Comparison of ENCODE assay signal across 15 cellular contexts in the genomic region with DNA sequence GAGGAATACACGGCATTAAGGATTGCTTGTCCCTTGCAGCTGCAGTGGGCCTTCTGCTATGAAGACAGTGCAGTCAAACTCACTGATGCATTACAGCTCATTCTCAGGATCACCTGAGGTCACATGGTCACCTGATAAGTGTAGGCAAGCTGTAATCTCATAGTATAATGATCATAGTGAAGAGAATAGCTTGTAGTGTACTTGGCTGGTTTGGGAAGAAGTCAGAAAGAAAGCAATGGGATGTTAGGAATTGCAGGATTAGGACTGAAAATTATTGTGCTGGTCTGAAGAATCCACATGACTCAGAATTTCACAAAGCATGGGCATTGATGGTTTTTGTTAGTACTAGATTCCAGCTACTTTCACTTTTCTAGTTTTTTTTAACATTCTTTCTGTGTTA.
A peak's percentile ranks its signal among the peaks of the same experiment; 100 is the strongest.
DNase-seq lines count a peak whose midpoint lies in the region; ATAC-seq and TF ChIP-seq lines count a peak whose summit lies in the region.
"Had no signal": no experiment of that assay in that cellular context is flagged by ENCODE, and none has a peak within 500 bp of the region (broad histone marks: within the 10 kb centered on the region; RNA-seq: fewer than 3 reads in every experiment).

No MANE protein-coding gene starts in this region.

- TF ChIP-seq CTCF in tibial nerve (IDR thresholded peaks at IDR 0.05), result no peak

- no peaks in the 10 kb centered on the region for H3K36me3 ChIP-seq in tibial nerve
- H3K36me3 ChIP-seq: SJSA1 had no signal

- no peak overlapping the region for H3K4me3 ChIP-seq in tibial nerve
- H3K4me3 ChIP-seq: SJSA1 had no signal

- H3K9me3 ChIP-seq in tibial nerve, result no peaks in the 10 kb centered on the region
- H3K9me3 ChIP-seq: SJSA1 had no signal

- H3K4me1 ChIP-seq in tibial nerve, result peaks cover 0 to 96% (median 28%) of the 10 kb centered on the region in 4 donors

- no peaks in the 10 kb centered on the region for H3K27me3 ChIP-seq in tibial nerve
- H3K27me3 ChIP-seq: SJSA1 had no signal

- TF ChIP-seq EP300 in tibial nerve (IDR thresholded peaks at IDR 0.05), result no peak

- H3K27ac ChIP-seq in tibial nerve, result peak overlapping the region in 3 of 4 donors; percentile 21 to 73 (median 35)
- H3K27ac ChIP-seq: SJSA1 had no signal

- no peak for TF ChIP-seq POLR2A in tibial nerve (IDR thresholded peaks at IDR 0.05)

- DNase-seq in NCI-H345 (lab: John Stamatoyannopoulos, UW) (peak; percentile 6), NCI-H345 treated with DMSO at 0.1 percent for 48 hours (lab: John Stamatoyannopoulos, UW; ENCODE audit: unreplicated experiment) (no peak), fibroblast of peridontal ligament (ENCODE audit: extremely low read depth) (peak; percentile 71), tibial nerve (ENCODE audit: low spot score in 2 of 2) (no peak), medulla oblongata (ENCODE audit: extremely low spot score) (no peak)
- DNase-seq: activated CD8-positive, alpha-beta T cell treated with anti-CD3 and anti-CD28 coated beads, Interleukin-2, amount 10 ng/mL, durations not matched to agents 7 days and 5 days; activated gamma-delta T cell; AML-193; effector CD4-positive, alpha-beta T cell; KBM-7; NCI-H146 had no signal

- WGBS in tibial nerve, 2 donors, result 52 to 63% methylated on average over 1 of the region's 1 CpG

- peak; percentile 51 for ATAC-seq in HG03469 (IDR thresholded peaks at IDR 0.05; ENCODE audit: unreplicated experiment)
- no peak for ATAC-seq in HG03521 (IDR thresholded peaks at IDR 0.05; ENCODE audit: unreplicated experiment)
- no peak for ATAC-seq in HG02610 (IDR thresholded peaks at IDR 0.05; ENCODE audit: unreplicated experiment)
- ATAC-seq: activated CD8-positive, alpha-beta T cell treated with anti-CD3 and anti-CD28 coated beads, Interleukin-2, amount 10 ng/mL, durations not matched to agents 7 days and 5 days had no signal

Comparison
In these comparisons a context has a peak if more than half of its experiments do, and no peak if none do; other contexts are left out.
1. DNase-seq: peak in NCI-H345 (single experiment) and fibroblast of peridontal ligament (single experiment); none in NCI-H345 treated with DMSO at 0.1 percent for 48 hours (single experiment), tibial nerve (0 of 2) and medulla oblongata (single experiment).